Comparison of ENCODE assay signal across 8 cellular contexts in the genomic region with DNA sequence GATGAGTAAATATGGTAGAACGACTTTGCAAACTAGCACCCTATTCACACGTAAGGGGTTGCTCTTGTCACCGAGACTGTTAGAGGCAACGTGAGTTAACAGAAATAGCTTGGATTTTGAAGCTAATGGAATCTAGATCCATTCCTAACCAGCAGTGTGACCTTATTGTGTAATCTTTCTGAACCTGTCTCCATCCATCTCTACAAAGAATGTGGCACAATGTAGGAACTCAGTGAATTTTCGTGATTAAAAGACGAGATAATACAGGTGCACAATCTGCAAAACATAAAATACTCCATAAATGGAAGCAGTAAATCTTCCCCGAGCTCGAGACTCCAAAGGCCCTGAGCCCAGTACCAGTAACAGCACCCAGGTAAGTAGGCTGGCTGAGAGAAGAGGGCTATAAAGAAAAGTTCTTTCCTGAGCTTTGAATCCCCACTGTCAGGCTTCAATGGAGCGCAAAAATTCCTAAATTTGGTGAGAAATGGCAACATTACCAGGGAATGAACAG. TPM values are rescaled to one million over a fixed set of nuclear protein-coding genes. Genes with fewer than 3 reads are reported as not detected.
A peak's percentile ranks its signal among the peaks of the same experiment; 100 is the strongest.
DNase-seq lines count a peak whose midpoint lies in the region; ATAC-seq and TF ChIP-seq lines count a peak whose summit lies in the region.

No MANE protein-coding gene starts in this region.

- DNase-seq in CD4-positive, alpha-beta T cell = no peak
- DNase-seq in LNCaP clone FGC (ENCODE audit: low read depth) (no peak), neural crest cell (ENCODE audit: low read depth, low spot score) (no peak), DMS114 treated with DMSO at 0.1 percent for 48 hours (lab: John Stamatoyannopoulos, UW; ENCODE audit: unreplicated experiment) (no peak), germinal center (ENCODE audit: low spot score) (no peak), NCI-H446 treated with DMSO at 0.1 percent for 48 hours (lab: John Stamatoyannopoulos, UW) (no peak)
- DNase-seq in activated CD8-positive, alpha-beta memory T cell treated with anti-CD3 and anti-CD28 coated beads, Interleukin-2, amount 50 U/mL, for 48 hours = no peak

- peaks cover 23% of the 10 kb centered on the region for H3K4me1 Mint-ChIP-seq in CD4-positive, alpha-beta T cell (ENCODE audit: low read depth)
- H3K4me1 Mint-ChIP-seq in dendritic cell treated with granulocyte-macrophage colony-stimulating factor and Interleukin-4, amounts not matched to agents 40 ng/mL and 50 ng/mL, for 4 days (ENCODE audit: low read depth) = peaks cover 28% of the 10 kb centered on the region
- peaks cover 47% of the 10 kb centered on the region for H3K4me1 Mint-ChIP-seq in neural crest cell

- no peak for TF ChIP-seq CTCF in CD4-positive, alpha-beta T cell (IDR thresholded peaks at IDR 0.05)
- TF ChIP-seq CTCF in LNCaP clone FGC (IDR thresholded peaks at IDR 0.05; ENCODE audit: control insufficient read depth, extremely low read depth, insufficient read depth) (no peak), neural crest cell (conservative IDR thresholded peaks at IDR 0.05) (no peak)

- no peaks in the 10 kb centered on the region for H3K9me3 Mint-ChIP-seq in CD4-positive, alpha-beta T cell
- H3K9me3 Mint-ChIP-seq in dendritic cell treated with granulocyte-macrophage colony-stimulating factor and Interleukin-4, amounts not matched to agents 40 ng/mL and 50 ng/mL, for 4 days = no peaks in the 10 kb centered on the region
- H3K9me3 Mint-ChIP-seq in neural crest cell = no peaks in the 10 kb centered on the region

- H3K27me3 ChIP-seq in CD4-positive, alpha-beta T cell (ENCODE audit: control insufficient read depth, insufficient read depth, low read length) = no peaks in the 10 kb centered on the region

- H3K27me3 Mint-ChIP-seq in CD4-positive, alpha-beta T cell = no peaks in the 10 kb centered on the region
- no peaks in the 10 kb centered on the region for H3K27me3 Mint-ChIP-seq in dendritic cell treated with granulocyte-macrophage colony-stimulating factor and Interleukin-4, amounts not matched to agents 40 ng/mL and 50 ng/mL, for 4 days
- no peaks in the 10 kb centered on the region for H3K27me3 Mint-ChIP-seq in neural crest cell (ENCODE audit: low read depth)

- CTCF ChIA-PET in CD4-positive, alpha-beta T cell (lab: Charles Lee) = interaction anchor here (0.6 to 3.6 kb wide), 17 partner anchors 16 to 492 kb away, joined by 3 to 25 read pairs (median 4); partner anchors contain the start of genes BAK1, RPS18, VPS52 and ZBTB9

- H3K4me3 Mint-ChIP-seq in CD4-positive, alpha-beta T cell = peak overlapping the region; percentile 87
- peak overlapping the region; percentile 82 for H3K4me3 Mint-ChIP-seq in dendritic cell treated with granulocyte-macrophage colony-stimulating factor and Interleukin-4, amounts not matched to agents 40 ng/mL and 50 ng/mL, for 4 days
- peak overlapping the region; percentile 98 for H3K4me3 Mint-ChIP-seq in neural crest cell

- POLR2A ChIA-PET in CD4-positive, alpha-beta T cell (lab: Charles Lee) = interaction anchor here (0.9 to 2.0 kb wide), 11 partner anchors 20 to 180 kb away, joined by 3 to 27 read pairs (median 4); partner anchors contain the start of genes CUTA, PFDN6, PHF1 and WDR46

- peak overlapping the region; percentile 69 for H3K27ac ChIP-seq in CD4-positive, alpha-beta T cell (ENCODE audit: low read depth, low read length)

- H3K36me3 Mint-ChIP-seq in CD4-positive, alpha-beta T cell (ENCODE audit: low read depth) = no peaks in the 10 kb centered on the region
- H3K36me3 Mint-ChIP-seq in dendritic cell treated with granulocyte-macrophage colony-stimulating factor and Interleukin-4, amounts not matched to agents 40 ng/mL and 50 ng/mL, for 4 days (ENCODE audit: low read depth) = no peaks in the 10 kb centered on the region
- H3K36me3 Mint-ChIP-seq in neural crest cell (ENCODE audit: low read depth) = peaks cover 9% of the 10 kb centered on the region

- intact Hi-C loops in CD4-positive, alpha-beta T cell (cut with DNase I, micrococcal nuclease) = loop anchor here (1.0 to 5.0 kb wide), 13 partner anchors 18 to 189 kb away; partner anchors contain the start of genes ZBTB9 (in 2 of the 2), HSD17B8 (in 1 of the 2), RXRB (in 1 of the 2) and SLC39A7 (in 1 of the 2)
- intact Hi-C loops in dendritic cell treated with granulocyte-macrophage colony-stimulating factor and Interleukin-4, amounts not matched to agents 40 ng/mL and 50 ng/mL, for 4 days (cut with micrococcal nuclease) = loop anchor here (1.0 kb wide), 3 partner anchors 19 to 63 kb away; partner anchors contain the start of gene ZBTB9

- peak overlapping the region; percentile 30; the same call in 1 of the 2 replicates for H3K4me3 ChIP-seq in LNCaP clone FGC (ENCODE audit: low read depth, low read length)

- peak overlapping the region; percentile 91 for H3K27ac Mint-ChIP-seq in CD4-positive, alpha-beta T cell
- H3K27ac Mint-ChIP-seq in dendritic cell treated with granulocyte-macrophage colony-stimulating factor and Interleukin-4, amounts not matched to agents 40 ng/mL and 50 ng/mL, for 4 days = peak overlapping the region; percentile 85
- H3K27ac Mint-ChIP-seq in neural crest cell (ENCODE audit: unreplicated experiment) = peak overlapping the region; percentile 95

- peak; percentile 4 for ATAC-seq in CD4-positive, alpha-beta T cell (ENCODE audit: poor library complexity)

- H3K9me3 ChIP-seq in CD4-positive, alpha-beta T cell (ENCODE audit: control insufficient read depth, low read length) = no peaks in the 10 kb centered on the region

RNA-seq across cellular contexts. Expression of gene KIFC1, which starts 0.8 kb away (rescaled TPM):
- total RNA-seq in CD4-positive, alpha-beta T cell = 1 to 10 TPM; 1.2 to 1.6 TPM
- 123 and 124 TPM in 2 replicates for total RNA-seq in neural crest cell

RNA-seq across cellular contexts. Expression of gene PHF1, which starts 20.0 kb away (rescaled TPM):
- 100 to 1,000 TPM; 545 to 557 TPM for total RNA-seq in CD4-positive, alpha-beta T cell
- 63.5 and 70.5 TPM in 2 replicates for total RNA-seq in neural crest cell

RNA-seq across cellular contexts. Expression of gene CUTA, which starts 27.1 kb away (rescaled TPM):
- 100 to 1,000 TPM; 176 to 185 TPM for total RNA-seq in CD4-positive, alpha-beta T cell
- 319 and 326 TPM in 2 replicates for total RNA-seq in neural crest cell

RNA-seq across cellular contexts. Expression of gene SYNGAP1, which starts 29.0 kb away (rescaled TPM):
- 10 to 100 TPM; 62.4 to 63.8 TPM for total RNA-seq in CD4-positive, alpha-beta T cell
- 72.4 and 73.5 TPM in 2 replicates for total RNA-seq in neural crest cell

Comparison
In these comparisons a context has a peak if more than half of its experiments do, and no peak if none do; other contexts are left out.
1. RNA of gene KIFC1, which starts 0.8 kb away (total RNA-seq): 123 to 124 TPM in neural crest cell; 1.2 to 1.6 TPM in CD4-positive, alpha-beta T cell; every median in the first group is over 10 times any median in the second.
2. Peak in every context shown above with its lines, with median percentiles within 50 percentile points of each other: H3K27ac Mint-ChIP-seq and H3K4me3 Mint-ChIP-seq.